ENCODE assay signal across 16 cellular contexts in the genomic region with DNA sequence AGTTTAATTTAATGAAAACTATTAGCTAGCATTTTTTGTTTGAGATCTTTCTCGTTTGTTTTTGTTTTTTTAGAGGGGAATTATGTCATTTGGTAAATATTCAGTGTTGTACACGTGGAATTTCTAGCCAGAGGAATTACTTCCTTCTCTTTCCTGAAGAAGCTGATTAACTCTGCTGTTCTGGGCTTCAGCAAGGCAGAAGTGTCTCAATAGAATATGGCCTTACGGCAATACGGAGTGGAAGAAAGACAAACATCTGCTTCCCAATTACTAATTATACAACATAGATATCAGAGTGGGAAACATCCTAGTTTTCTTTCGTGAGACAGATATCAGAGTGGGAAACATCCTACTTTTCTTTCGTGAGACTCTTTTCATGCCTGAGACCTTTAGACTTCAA. TPM values are rescaled to one million over a fixed set of nuclear protein-coding genes. Genes with fewer than 3 reads are reported as not detected.
A peak's percentile ranks its signal among the peaks of the same experiment; 100 is the strongest.
DNase-seq lines count a peak whose midpoint lies in the region; ATAC-seq and TF ChIP-seq lines count a peak whose summit lies in the region.
"Had no signal": no experiment of that assay in that cellular context is flagged by ENCODE, and none has a peak within 500 bp of the region (broad histone marks: within the 10 kb centered on the region; RNA-seq: fewer than 3 reads in every experiment).

No MANE protein-coding gene starts in this region.

- no peak for TF ChIP-seq POLR2A in IMR-90 (IDR thresholded peaks at IDR 0.05; ENCODE audit: low read depth, low read length)

- peak overlapping the region; percentile 88 for H3K27ac Mint-ChIP-seq in mesothelial cell of epicardium
- H3K27ac Mint-ChIP-seq: activated CD8-positive, alpha-beta memory T cell treated with anti-CD3 and anti-CD28 coated beads, Interleukin-2, amount 10 ng/mL, durations not matched to agents 7 days and 5 days had no signal

- H3K36me3 ChIP-seq in IMR-90 (ENCODE audit: control insufficient read depth, insufficient read depth, low read length): no peaks in the 10 kb centered on the region
- no peaks in the 10 kb centered on the region for H3K36me3 ChIP-seq in H7 (replicated peaks; ENCODE audit: control insufficient read depth, insufficient read depth, low read length)
- H3K36me3 ChIP-seq: esophagus squamous epithelium had no signal

- H3K4me1 Mint-ChIP-seq in mesothelial cell of epicardium: peaks cover 19% of the 10 kb centered on the region
- H3K4me1 Mint-ChIP-seq: activated CD8-positive, alpha-beta memory T cell treated with anti-CD3 and anti-CD28 coated beads, Interleukin-2, amount 10 ng/mL, durations not matched to agents 7 days and 5 days had no signal

- TF ChIP-seq CTCF in IMR-90 (conservative IDR thresholded peaks at IDR 0.05; ENCODE audit: low read depth, low read length): no peak
- no peak for TF ChIP-seq CTCF in coronary artery (IDR thresholded peaks at IDR 0.05)
- TF ChIP-seq CTCF in mesothelial cell of epicardium (IDR thresholded peaks at IDR 0.05; ENCODE audit: unreplicated experiment): no peak

- 0 out of 2 replicates have a peak overlapping the region, but pooled peaks have one; percentile 1 for H3K14ac ChIP-seq in IMR-90 (replicated peaks; ENCODE audit: low read depth, low read length)

- H3K9me3 ChIP-seq in IMR-90 (ENCODE audit: control insufficient read depth, insufficient read depth, low read length): no peaks in the 10 kb centered on the region
- H3K9me3 ChIP-seq: esophagus squamous epithelium had no signal

- CTCF ChIA-PET in IMR-90 (lab: Yijun Ruan, JAX): interaction anchor here (0.9 kb wide), 1 partner anchor 97 kb away, joined by 3 read pairs; no protein-coding TSS in a partner anchor

- H2BK15ac ChIP-seq in IMR-90 (ENCODE audit: low read depth, low read length): no peak overlapping the region

- no TSS peak for BruUV-seq in IMR-90 (replicated peaks; lab: Mats Ljungman, UMichigan)

- H4K20me1 ChIP-seq in IMR-90 (ENCODE audit: insufficient read depth, low read length): no peaks in the 10 kb centered on the region; the same call in 1 of the 2 replicates

- H4K8ac ChIP-seq in IMR-90 (ENCODE audit: low read depth in 2 of 2, low read length in 2 of 2): no peak overlapping the region; a peak in 1 of 4 replicates

- peaks cover 17 to 45% of the 10 kb centered on the region in 2 experiments for H3K79me1 ChIP-seq in IMR-90 (ENCODE audit: low read depth in 1 of 2, low read length in 2 of 2)

- no peak overlapping the region for H2AK9ac ChIP-seq in IMR-90 (replicated peaks; ENCODE audit: low read depth, low read length, poor library complexity)

- no peak overlapping the region; the same call in 1 of the 2 replicates for H4K5ac ChIP-seq in IMR-90 (ENCODE audit: low read depth, low read length)

- no peak overlapping the region for H2AK5ac ChIP-seq in IMR-90 (ENCODE audit: low read depth, low read length)

- in situ Hi-C loops in IMR-90 (cut with MboI; ENCODE audit: low sequenced_read_pairs): no loop called here

- peaks cover 2% of the 10 kb centered on the region; the same call in 1 of the 2 replicates for H3K4me1 ChIP-seq in IMR-90 (ENCODE audit: control insufficient read depth, insufficient read depth, low read length)
- H3K4me1 ChIP-seq: esophagus squamous epithelium had no signal

- 0 out of 2 replicates have a peak overlapping the region, but pooled peaks have one; percentile 25 for H2BK20ac ChIP-seq in IMR-90 (ENCODE audit: low read depth, low read length)

- no peak overlapping the region for H3K9ac ChIP-seq in IMR-90 (ENCODE audit: low read depth, low read length)

- H3K36me3 Mint-ChIP-seq in mesothelial cell of epicardium: peaks cover 3% of the 10 kb centered on the region
- H3K36me3 Mint-ChIP-seq: activated CD8-positive, alpha-beta memory T cell treated with anti-CD3 and anti-CD28 coated beads, Interleukin-2, amount 10 ng/mL, durations not matched to agents 7 days and 5 days had no signal

- TF ChIP-seq RAD21 in IMR-90 (IDR thresholded peaks at IDR 0.05; ENCODE audit: low read length): no peak

- H3K18ac ChIP-seq in IMR-90 (ENCODE audit: low read depth, low read length): no peak overlapping the region; the same call in 1 of the 2 replicates

- H4K91ac ChIP-seq in IMR-90 (ENCODE audit: insufficient read depth, low read depth, low read length): no peak overlapping the region

- H3K27me3 Mint-ChIP-seq in mesothelial cell of epicardium (ENCODE audit: low read depth): no peaks in the 10 kb centered on the region

- peaks cover 6% of the 10 kb centered on the region; the same call in 1 of the 2 replicates for H3K9me1 ChIP-seq in IMR-90 (ENCODE audit: insufficient read depth, low read length)

- 87% methylated on average over 2 of the region's 6 CpGs; no CpG with 5 or more reads in 1 of the 2 experiments for WGBS in IMR-90 (ENCODE audit: extremely low coverage in 2 of 2, insufficient read length in 1 of 2), 2 experiments

- peak overlapping the region; percentile 19; the same call in 1 of the 2 replicates for H3K4me2 ChIP-seq in IMR-90 (ENCODE audit: low read depth, low read length)

- POLR2A ChIA-PET in IMR-90 (lab: Charles Lee; ENCODE audit: unreplicated experiment): no interaction called here

- no peak overlapping the region for H3K4ac ChIP-seq in IMR-90 (ENCODE audit: low read depth, low read length)

- H3K27ac ChIP-seq in IMR-90 (ENCODE audit: insufficient read depth, low read length): no peak overlapping the region
- H3K27ac ChIP-seq in coronary artery: peak overlapping the region in 1 of 2 donors; percentile 58
- H3K27ac ChIP-seq: esophagus squamous epithelium had no signal

- H3K23ac ChIP-seq in IMR-90 (ENCODE audit: low read depth, low read length): 0 out of 2 replicates have a peak overlapping the region, but pooled peaks have one; percentile 3

- H3K56ac ChIP-seq in IMR-90 (ENCODE audit: extremely low read depth, insufficient read depth, low read length): no peak overlapping the region

- peak overlapping the region; percentile 42 for H2BK5ac ChIP-seq in IMR-90 (ENCODE audit: low read depth, low read length, poor library complexity, severe bottlenecking)

- H3K9me3 Mint-ChIP-seq in mesothelial cell of epicardium: peaks cover 4% of the 10 kb centered on the region

- H3K4me3 Mint-ChIP-seq in mesothelial cell of epicardium: no peak overlapping the region
- H3K4me3 Mint-ChIP-seq: activated CD8-positive, alpha-beta memory T cell treated with anti-CD3 and anti-CD28 coated beads, Interleukin-2, amount 10 ng/mL, durations not matched to agents 7 days and 5 days had no signal

- H3K4me3 ChIP-seq in IMR-90 (ENCODE audit: insufficient read depth, low read depth, low read length) (no peak overlapping the region), coronary artery (peak overlapping the region; percentile 37), H7 (ENCODE audit: insufficient read depth, low read depth, low read length) (no peak overlapping the region)
- H3K4me3 ChIP-seq: esophagus squamous epithelium had no signal

- dilution Hi-C loops in IMR-90 (cut with HindIII; ENCODE audit: low sequenced_read_pairs, unreplicated experiment): no loop called here

- DNase-seq in AG08395 (ENCODE audit: low spot score): peak; percentile 15
- no peak for DNase-seq in IMR-90
- DNase-seq in coronary artery (ENCODE audit: low spot score): no peak
- no peak for DNase-seq in mesothelial cell of epicardium (ENCODE audit: low spot score in 2 of 2, unreplicated experiment in 2 of 2)
- DNase-seq in stimulated activated CD4-positive, alpha-beta T cell treated with anti-CD3 and anti-CD28 coated beads, Interleukin-4, amount 100 ng/mL, for 24 hours: no peak
- DNase-seq in H7: no peak
- DNase-seq in stimulated activated CD4-positive, alpha-beta T cell treated with anti-CD3 and anti-CD28 coated beads, Interleukin-4, amount 100 ng/mL, for 1 hour: no peak
- no peak for DNase-seq in NCI-H2227 (lab: John Stamatoyannopoulos, UW; ENCODE audit: unreplicated experiment)
- DNase-seq: activated CD8-positive, alpha-beta memory T cell treated with anti-CD3 and anti-CD28 coated beads, Interleukin-2, amount 10 ng/mL, durations not matched to agents 7 days and 5 days; activated effector memory CD4-positive, alpha-beta T cell treated with anti-CD3 and anti-CD28 coated beads, Interleukin-2, amount 50 U/mL, for 16 hours; anterior cingulate cortex; esophagus squamous epithelium; GDM1; left ventricle myocardium superior; NCI-H2081; NCI-H524 had no signal

- intact Hi-C loops in IMR-90 (cut with micrococcal nuclease): no loop called here

- H3K27me3 ChIP-seq in IMR-90 (ENCODE audit: control insufficient read depth, insufficient read depth, low read length): no peaks in the 10 kb centered on the region
- no peaks in the 10 kb centered on the region for H3K27me3 ChIP-seq in H7 (ENCODE audit: control insufficient read depth, insufficient read depth, low read length)
- H3K27me3 ChIP-seq: esophagus squamous epithelium had no signal

- peak overlapping the region; percentile 26 for H2BK120ac ChIP-seq in IMR-90 (ENCODE audit: low read depth, low read length)

- H2AFZ ChIP-seq in IMR-90 (replicated peaks; ENCODE audit: low read length, poor library complexity): no peak overlapping the region

- ATAC-seq in IMR-90 (ENCODE audit: low read depth): peak; percentile 54; the same call in 1 of the 2 replicates
- ATAC-seq: activated CD8-positive, alpha-beta memory T cell treated with anti-CD3 and anti-CD28 coated beads, Interleukin-2, amount 10 ng/mL, durations not matched to agents 7 days and 5 days; left ventricle myocardium superior had no signal

TF ChIP-seq in IMR-90, 13 proteins besides CTCF, POLR2A, EP300 and RAD21 (continues in another document):
- TF ChIP-seq FOS (IDR thresholded peaks at IDR 0.05; ENCODE audit: low read depth, low read length) (no peak), SMC3 (IDR thresholded peaks at IDR 0.05; ENCODE audit: low read depth, low read length) (no peak), RFX5 (IDR thresholded peaks at IDR 0.05; ENCODE audit: low read depth, low read length) (no peak), CHD1 (IDR thresholded peaks at IDR 0.05; ENCODE audit: low read depth, low read length) (no peak), CEBPB (IDR thresholded peaks at IDR 0.05; ENCODE audit: low read depth, low read length) (no peak), NFE2L2 (IDR thresholded peaks at IDR 0.05; ENCODE audit: low read depth, low read length) (no peak), BHLHE40 (IDR thresholded peaks at IDR 0.05; ENCODE audit: low read depth, low read length) (no peak)
- TF ChIP-seq, protein P1, sequence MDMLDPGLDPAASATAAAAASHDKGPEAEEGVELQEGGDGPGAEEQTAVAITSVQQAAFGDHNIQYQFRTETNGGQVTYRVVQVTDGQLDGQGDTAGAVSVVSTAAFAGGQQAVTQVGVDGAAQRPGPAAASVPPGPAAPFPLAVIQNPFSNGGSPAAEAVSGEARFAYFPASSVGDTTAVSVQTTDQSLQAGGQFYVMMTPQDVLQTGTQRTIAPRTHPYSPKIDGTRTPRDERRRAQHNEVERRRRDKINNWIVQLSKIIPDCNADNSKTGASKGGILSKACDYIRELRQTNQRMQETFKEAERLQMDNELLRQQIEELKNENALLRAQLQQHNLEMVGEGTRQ (IDR thresholded peaks at IDR 0.05; ENCODE audit: low read depth, low read length): no peak

RNA-seq across cellular contexts. Expression of a gene that starts 11.9 kb away (rescaled TPM):
- total RNA-seq in IMR-90 (2012; rRNA removed) (54.7 and 74.4 TPM in 2 replicates), mesothelial cell of epicardium (14.8 to 17.2 TPM (median 15.8 TPM) in 3 replicates)
- polyA plus RNA-seq in IMR-90 (2012; rRNA removed): 54.9 and 64.3 TPM in 2 replicates
- 23.4 and 32.0 TPM in 2 replicates for polyA plus RNA-seq in IMR-90 (2012; cell fraction: cytosol; rRNA removed)
- polyA plus RNA-seq in IMR-90 (2012; cell fraction: nucleus; rRNA removed; ENCODE audit: low replicate concordance): 20.0 and 59.7 TPM in 2 replicates
- total RNA-seq in H7 (2014; rRNA removed; shearing (Covaris generic)): 44.7 and 72.7 TPM in 2 replicates
- total RNA-seq: activated CD8-positive, alpha-beta memory T cell treated with anti-CD3 and anti-CD28 coated beads, Interleukin-2, amount 10 ng/mL, durations not matched to agents 7 days and 5 days had no signal
